ENCODE assay signal across 2 cellular contexts in the genomic region with DNA sequence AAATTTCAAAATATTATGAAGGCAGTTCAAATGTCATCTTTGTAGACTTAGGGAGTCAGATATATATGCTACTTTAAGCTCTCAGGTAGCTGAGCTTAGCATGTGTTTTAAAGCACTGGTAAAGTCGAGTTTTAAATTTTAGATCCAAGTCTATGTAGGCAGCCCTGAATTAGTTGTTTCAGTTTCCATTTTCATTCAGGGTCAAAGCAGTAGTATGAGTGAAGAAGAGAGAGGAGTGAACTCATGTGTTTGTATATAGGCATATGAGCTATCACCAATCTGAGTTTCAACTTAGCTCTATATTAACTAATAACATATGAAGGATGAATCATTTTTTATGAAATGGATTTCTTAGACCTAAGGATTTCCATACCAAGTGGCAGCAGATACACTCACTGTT.
TF ChIP-seq lines count a peak whose summit lies in the region.

No MANE protein-coding gene starts in this region.

TF ChIP-seq in HCT116, 20 proteins besides CTCF, POLR2A, EP300 and RAD21:
- TF ChIP-seq, protein P1, sequence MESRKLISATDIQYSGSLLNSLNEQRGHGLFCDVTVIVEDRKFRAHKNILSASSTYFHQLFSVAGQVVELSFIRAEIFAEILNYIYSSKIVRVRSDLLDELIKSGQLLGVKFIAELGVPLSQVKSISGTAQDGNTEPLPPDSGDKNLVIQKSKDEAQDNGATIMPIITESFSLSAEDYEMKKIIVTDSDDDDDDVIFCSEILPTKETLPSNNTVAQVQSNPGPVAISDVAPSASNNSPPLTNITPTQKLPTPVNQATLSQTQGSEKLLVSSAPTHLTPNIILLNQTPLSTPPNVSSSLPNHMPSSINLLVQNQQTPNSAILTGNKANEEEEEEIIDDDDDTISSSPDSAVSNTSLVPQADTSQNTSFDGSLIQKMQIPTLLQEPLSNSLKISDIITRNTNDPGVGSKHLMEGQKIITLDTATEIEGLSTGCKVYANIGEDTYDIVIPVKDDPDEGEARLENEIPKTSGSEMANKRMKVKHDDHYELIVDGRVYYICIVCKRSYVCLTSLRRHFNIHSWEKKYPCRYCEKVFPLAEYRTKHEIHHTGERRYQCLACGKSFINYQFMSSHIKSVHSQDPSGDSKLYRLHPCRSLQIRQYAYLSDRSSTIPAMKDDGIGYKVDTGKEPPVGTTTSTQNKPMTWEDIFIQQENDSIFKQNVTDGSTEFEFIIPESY (IDR thresholded peaks at IDR 0.05; ENCODE audit: extremely low read depth, insufficient replicate concordance, low read length) = no peak
- no peak for TF ChIP-seq FOSL1 (IDR thresholded peaks at IDR 0.05; ENCODE audit: low read depth)

TF ChIP-seq in GM12878, 131 proteins besides CTCF, POLR2A, EP300 and RAD21:
- TF ChIP-seq, protein P2, sequence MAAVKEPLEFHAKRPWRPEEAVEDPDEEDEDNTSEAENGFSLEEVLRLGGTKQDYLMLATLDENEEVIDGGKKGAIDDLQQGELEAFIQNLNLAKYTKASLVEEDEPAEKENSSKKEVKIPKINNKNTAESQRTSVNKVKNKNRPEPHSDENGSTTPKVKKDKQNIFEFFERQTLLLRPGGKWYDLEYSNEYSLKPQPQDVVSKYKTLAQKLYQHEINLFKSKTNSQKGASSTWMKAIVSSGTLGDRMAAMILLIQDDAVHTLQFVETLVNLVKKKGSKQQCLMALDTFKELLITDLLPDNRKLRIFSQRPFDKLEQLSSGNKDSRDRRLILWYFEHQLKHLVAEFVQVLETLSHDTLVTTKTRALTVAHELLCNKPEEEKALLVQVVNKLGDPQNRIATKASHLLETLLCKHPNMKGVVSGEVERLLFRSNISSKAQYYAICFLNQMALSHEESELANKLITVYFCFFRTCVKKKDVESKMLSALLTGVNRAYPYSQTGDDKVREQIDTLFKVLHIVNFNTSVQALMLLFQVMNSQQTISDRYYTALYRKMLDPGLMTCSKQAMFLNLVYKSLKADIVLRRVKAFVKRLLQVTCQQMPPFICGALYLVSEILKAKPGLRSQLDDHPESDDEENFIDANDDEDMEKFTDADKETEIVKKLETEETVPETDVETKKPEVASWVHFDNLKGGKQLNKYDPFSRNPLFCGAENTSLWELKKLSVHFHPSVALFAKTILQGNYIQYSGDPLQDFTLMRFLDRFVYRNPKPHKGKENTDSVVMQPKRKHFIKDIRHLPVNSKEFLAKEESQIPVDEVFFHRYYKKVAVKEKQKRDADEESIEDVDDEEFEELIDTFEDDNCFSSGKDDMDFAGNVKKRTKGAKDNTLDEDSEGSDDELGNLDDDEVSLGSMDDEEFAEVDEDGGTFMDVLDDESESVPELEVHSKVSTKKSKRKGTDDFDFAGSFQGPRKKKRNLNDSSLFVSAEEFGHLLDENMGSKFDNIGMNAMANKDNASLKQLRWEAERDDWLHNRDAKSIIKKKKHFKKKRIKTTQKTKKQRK (IDR thresholded peaks at IDR 0.05; ENCODE audit: low read depth, low read length) = no peak
- no peak for TF ChIP-seq TCF3 (IDR thresholded peaks at IDR 0.05; ENCODE audit: borderline replicate concordance, insufficient read depth, low read depth, low read length)
- no peak for TF ChIP-seq BRCA1 (IDR thresholded peaks at IDR 0.05; ENCODE audit: low read depth, low read length)
